Comparison of ENCODE assay signal across 15 cellular contexts in the genomic region with DNA sequence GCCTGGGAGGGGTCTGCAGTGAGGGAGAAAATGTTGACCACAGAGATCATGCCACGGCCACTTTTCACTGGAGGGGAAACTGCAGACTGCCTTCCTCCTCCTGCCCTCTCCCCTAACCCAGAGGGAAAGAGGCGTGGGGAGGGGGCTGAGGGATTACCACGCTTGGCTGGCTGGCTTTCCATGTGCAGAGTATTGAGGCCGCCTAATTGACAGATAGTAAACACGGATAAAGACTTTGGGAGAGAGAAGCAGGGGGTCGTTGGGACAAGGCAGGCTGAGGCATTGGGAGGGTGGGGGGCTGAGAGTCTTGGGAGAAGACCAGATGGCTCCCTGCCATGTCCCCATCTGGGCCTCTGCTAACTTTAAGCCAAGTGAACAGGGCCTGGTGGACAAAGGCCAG.
"Had no signal": no experiment of that assay in that cellular context is flagged by ENCODE, and none has a peak within 500 bp of the region (broad histone marks: within the 10 kb centered on the region; RNA-seq: fewer than 3 reads in every experiment).

No MANE protein-coding gene starts in this region.

- H3K27me3 ChIP-seq: upper lobe of left lung had no signal

- H3K27ac ChIP-seq: dorsolateral prefrontal cortex, prostate gland, upper lobe of left lung had no signal

- H3K9me3 ChIP-seq: prostate gland, upper lobe of left lung had no signal

- H3K36me3 ChIP-seq: prostate gland, upper lobe of left lung had no signal

- H3K4me1 ChIP-seq: prostate gland had no signal

- ATAC-seq: activated naive CD8-positive, alpha-beta T cell treated with anti-CD3 and anti-CD28 coated beads, Interleukin-2, amount 50 U/mL, for 24 hours; natural killer cell; stimulated activated naive CD8-positive, alpha-beta T cell treated with anti-CD3 and anti-CD28 coated beads, Interleukin-15, amount 100 ng/mL, for 72 hours had no signal

- H3K9me3 Mint-ChIP-seq: activated naive CD4-positive, alpha-beta T cell treated with anti-CD3 and anti-CD28 coated beads for 36 hours; activated naive CD8-positive, alpha-beta T cell treated with anti-CD3 and anti-CD28 coated beads, Interleukin-2, amount 50 U/mL, for 24 hours; activated T-helper 2 cell treated with anti-CD3 and anti-CD28 coated beads, Interferon-gamma antibody, Interleukin-2, Interleukin-4, amounts not matched to agents 10 μg/mL and 5 μg/mL and 100 μg/mL, durations not matched to agents 14 hours and 24 hours and 36 hours; natural killer cell; stimulated activated naive CD8-positive, alpha-beta T cell treated with anti-CD3 and anti-CD28 coated beads, Interleukin-15, amount 100 ng/mL, for 72 hours had no signal

- DNase-seq: activated CD4-positive, alpha-beta T cell treated with anti-CD3 and anti-CD28 coated beads, Interleukin-2, amount 50 U/mL, for 48 hours; activated CD4-positive, CD25-positive, alpha-beta regulatory T cell treated with anti-CD3 and anti-CD28 coated beads, Interleukin-2, amount 50 U/mL, for 72 hours; activated naive CD4-positive, alpha-beta T cell treated with anti-CD3 and anti-CD28 coated beads for 36 hours; activated naive CD8-positive, alpha-beta T cell treated with anti-CD3 and anti-CD28 coated beads, Interleukin-2, amount 50 U/mL, for 24 hours; activated T-cell treated with anti-CD3 and anti-CD28 coated beads, Interleukin-2, amount 50 U/mL, for 1 hour; aorta; dorsolateral prefrontal cortex; foreskin melanocyte; mesenchymal stem cell; natural killer cell; stimulated activated naive CD8-positive, alpha-beta T cell treated with anti-CD3 and anti-CD28 coated beads, Interleukin-15, amount 100 ng/mL, for 72 hours; T-helper 9 cell had no signal

- H3K36me3 Mint-ChIP-seq: natural killer cell had no signal

- H3K4me3 ChIP-seq: dorsolateral prefrontal cortex, prostate gland, upper lobe of left lung had no signal

- H3K27ac Mint-ChIP-seq: activated naive CD4-positive, alpha-beta T cell treated with anti-CD3 and anti-CD28 coated beads for 36 hours; activated naive CD8-positive, alpha-beta T cell treated with anti-CD3 and anti-CD28 coated beads, Interleukin-2, amount 50 U/mL, for 24 hours; activated T-helper 2 cell treated with anti-CD3 and anti-CD28 coated beads, Interferon-gamma antibody, Interleukin-2, Interleukin-4, amounts not matched to agents 10 μg/mL and 5 μg/mL and 100 μg/mL, durations not matched to agents 14 hours and 24 hours and 36 hours; natural killer cell; stimulated activated naive CD8-positive, alpha-beta T cell treated with anti-CD3 and anti-CD28 coated beads, Interleukin-15, amount 100 ng/mL, for 72 hours had no signal

- H3K4me3 Mint-ChIP-seq: activated naive CD4-positive, alpha-beta T cell treated with anti-CD3 and anti-CD28 coated beads for 36 hours; activated naive CD8-positive, alpha-beta T cell treated with anti-CD3 and anti-CD28 coated beads, Interleukin-2, amount 50 U/mL, for 24 hours; natural killer cell; stimulated activated naive CD8-positive, alpha-beta T cell treated with anti-CD3 and anti-CD28 coated beads, Interleukin-15, amount 100 ng/mL, for 72 hours had no signal
